Comparison of ENCODE assay signal across 8 cellular contexts in the genomic region with DNA sequence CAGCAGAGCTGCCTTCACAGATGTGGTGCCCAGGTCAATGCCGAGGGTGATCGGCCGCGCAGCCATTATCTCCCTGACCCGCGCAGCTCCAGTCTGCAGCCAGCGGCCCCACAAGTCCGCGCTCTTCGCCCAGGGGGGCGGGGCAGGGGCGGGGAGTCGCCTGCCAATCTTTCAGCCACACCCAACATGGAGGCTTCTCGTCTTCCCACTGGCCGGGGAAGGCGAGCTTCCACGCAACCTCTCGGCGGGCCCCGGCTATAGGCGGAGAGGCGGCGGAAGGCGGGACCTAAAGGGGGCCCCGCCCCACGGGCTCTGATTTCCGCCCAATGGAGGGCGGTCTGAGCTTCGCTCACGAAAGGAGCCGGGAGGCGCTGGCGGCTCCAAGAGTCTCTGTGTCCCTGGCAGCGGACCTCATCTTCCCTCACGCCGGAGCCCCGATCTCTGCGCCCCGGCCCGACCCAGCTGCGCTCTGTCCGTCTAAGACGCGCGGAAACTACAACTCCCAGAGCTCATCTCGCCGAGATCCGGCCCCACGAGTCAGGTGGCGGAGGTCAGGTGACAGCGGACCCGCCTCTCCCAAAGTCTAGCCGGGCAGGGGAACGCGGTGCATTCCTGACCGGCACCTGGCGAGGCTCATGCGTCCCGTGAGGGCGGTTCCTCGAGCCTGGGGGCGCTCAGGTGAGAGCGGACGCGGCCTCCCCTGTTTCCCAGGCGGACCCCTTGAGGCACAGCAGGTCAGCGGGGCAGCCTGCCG. TPM values are rescaled to one million over a fixed set of nuclear protein-coding genes. Genes with fewer than 3 reads are reported as not detected.
DNase-seq lines count a peak whose midpoint lies in the region; ATAC-seq and TF ChIP-seq lines count a peak whose summit lies in the region.

A gene (plus strand): TSS at position 607 of the 754 bp plus-strand sequence. CDS start 3,447 bp downstream, outside the sequence.
A gene with protein sequence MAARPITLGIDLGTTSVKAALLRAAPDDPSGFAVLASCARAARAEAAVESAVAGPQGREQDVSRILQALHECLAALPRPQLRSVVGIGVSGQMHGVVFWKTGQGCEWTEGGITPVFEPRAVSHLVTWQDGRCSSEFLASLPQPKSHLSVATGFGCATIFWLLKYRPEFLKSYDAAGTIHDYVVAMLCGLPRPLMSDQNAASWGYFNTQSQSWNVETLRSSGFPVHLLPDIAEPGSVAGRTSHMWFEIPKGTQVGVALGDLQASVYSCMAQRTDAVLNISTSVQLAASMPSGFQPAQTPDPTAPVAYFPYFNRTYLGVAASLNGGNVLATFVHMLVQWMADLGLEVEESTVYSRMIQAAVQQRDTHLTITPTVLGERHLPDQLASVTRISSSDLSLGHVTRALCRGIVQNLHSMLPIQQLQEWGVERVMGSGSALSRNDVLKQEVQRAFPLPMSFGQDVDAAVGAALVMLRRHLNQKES (minus strand): TSS at position 97 of the 754 bp plus-strand sequence. CDS start 31 bp downstream, at position 66.

- no peaks in the 10 kb centered on the region for H3K9me3 Mint-ChIP-seq in activated B cell treated with CpG ODN at 0.5 μM for 24 hours
- H3K9me3 Mint-ChIP-seq in immature natural killer cell, result no peaks in the 10 kb centered on the region

- intact Hi-C loops in activated B cell treated with CpG ODN at 0.5 μM for 24 hours (cut with micrococcal nuclease) (loop anchor here (1.0 to 10.0 kb wide), 10 partner anchors 10 to 1851 kb away; a partner anchor contains a TSS), spleen (cut with DNase I; ENCODE audit: low total_unique reads) (no loop called here)

- no peaks in the 10 kb centered on the region for H3K27me3 Mint-ChIP-seq in activated B cell treated with CpG ODN at 0.5 μM for 24 hours
- peaks cover 0 to 3% (median 2%) of the 10 kb centered on the region in 3 donors for H3K27me3 Mint-ChIP-seq in immature natural killer cell (ENCODE audit: low read depth in 3 of 3)

- TF ChIP-seq POLR2A in GM18951 (IDR thresholded peaks at IDR 0.05; ENCODE audit: extremely low read depth, insufficient read depth, insufficient read length) (peak; percentile 87), spleen (IDR thresholded peaks at IDR 0.05) (peak in 1 of 3 donors; percentile 13)

- CTCF ChIA-PET in activated B cell treated with CpG ODN at 0.5 μM for 24 hours (lab: Charles Lee), result interaction anchor here (0.7 to 2.2 kb wide), 8 partner anchors 10 to 624 kb away, joined by 3 to 9 read pairs (median 3); no protein-coding TSS in a partner anchor

- H3K27me3 ChIP-seq in spleen (replicated peaks in 1 of 7), result no peaks in the 10 kb centered on the region

- peak within 1 kb of the TSS; percentile 100 for H3K27ac Mint-ChIP-seq in activated B cell treated with CpG ODN at 0.5 μM for 24 hours
- H3K27ac Mint-ChIP-seq in immature natural killer cell, result peak within 1 kb of the TSS; percentile 96 to 100 (median 99)

- 0 to 1% (median 0%) methylated on average over 11 to 68 of the region's 68 CpGs for WGBS in spleen, 5 donors

- DNase-seq in AG08395 (ENCODE audit: low spot score) (peak; percentile 99), NCI-H345 (lab: John Stamatoyannopoulos, UW) (peak; percentile 93), activated B cell treated with CpG ODN at 0.5 μM for 24 hours (peak; percentile 93), caudate nucleus (lab: John Stamatoyannopoulos, UW) (peak; percentile 83 to 99 (median 96)), immature natural killer cell (peak; percentile 94 to 95 (median 94)), spleen (peak; percentile 98)

- in situ Hi-C loops in GM18951 (cut with MboI; ENCODE audit: low sequenced_read_pairs, unreplicated experiment), result no loop called here

- POLR2A ChIA-PET in activated B cell treated with CpG ODN at 0.5 μM for 24 hours (lab: Charles Lee), result interaction anchor here (0.5 to 2.9 kb wide), 24 partner anchors 8 to 1474 kb away, joined by 3 to 22 read pairs (median 4); a partner anchor contains a TSS

- peak within 1 kb of the TSS; percentile 98 for H3K4me3 Mint-ChIP-seq in activated B cell treated with CpG ODN at 0.5 μM for 24 hours
- H3K4me3 Mint-ChIP-seq in immature natural killer cell, result peak within 1 kb of the TSS; percentile 96 to 100 (median 99)

- H3K9me3 ChIP-seq in spleen, result no peaks in the 10 kb centered on the region

- H3K4me1 ChIP-seq in spleen, result peaks cover 6 to 57% (median 34%) of the 10 kb centered on the region in 6 donors

- H3K36me3 Mint-ChIP-seq in activated B cell treated with CpG ODN at 0.5 μM for 24 hours (ENCODE audit: low read depth) (peaks cover 17% of the 10 kb centered on the region), immature natural killer cell (no peaks in the 10 kb centered on the region)

- peaks cover 0 to 33% (median 2%) of the 10 kb centered on the region in 6 donors for H3K36me3 ChIP-seq in spleen

- H3K4me1 Mint-ChIP-seq in activated B cell treated with CpG ODN at 0.5 μM for 24 hours (peaks cover 26% of the 10 kb centered on the region), immature natural killer cell (peaks cover 20 to 22% of the 10 kb centered on the region in 2 donors)

- no peak for TF ChIP-seq CTCF in activated B cell treated with CpG ODN at 0.5 μM for 24 hours (IDR thresholded peaks at IDR 0.05)
- TF ChIP-seq CTCF in spleen (IDR thresholded peaks at IDR 0.05 in 8 of 11, conservative IDR thresholded peaks at IDR 0.05 in 3 of 11), result peak in 2 of 11 experiments; percentile 9 to 23

- ATAC-seq in HG03196 (IDR thresholded peaks at IDR 0.05; ENCODE audit: unreplicated experiment) (peak; percentile 88), activated B cell treated with CpG ODN at 0.5 μM for 24 hours (ENCODE audit: low read depth) (peak; percentile 98)

- H3K27ac ChIP-seq in caudate nucleus (ENCODE audit: low read depth, low read length), result peak within 1 kb of the TSS; percentile 99
- H3K27ac ChIP-seq in spleen, result peak within 1 kb of the TSS; percentile 93 to 99 (median 98)

- H3K4me3 ChIP-seq in spleen, result peak within 1 kb of the TSS; percentile 74 to 99 (median 97)

RNA-seq across cellular contexts. Expression of the first gene that starts in this region (rescaled TPM):
- total RNA-seq in activated B cell treated with CpG ODN at 0.5 μM for 24 hours (12.8 and 13.5 TPM in 2 replicates), spleen (10 to 100 TPM; 11.8 to 42.5 (median 16.5) TPM)
- polyA plus RNA-seq in immature natural killer cell (10 to 100 TPM in 1 of 3 donors, 1 to 10 TPM in 2; 6.0 to 12.7 (median 7.2) TPM), spleen (1 to 10 TPM; 5.7 to 8.9 (median 5.7) TPM)

RNA-seq across cellular contexts. Expression of the second gene that starts in this region (rescaled TPM):
- total RNA-seq in activated B cell treated with CpG ODN at 0.5 μM for 24 hours, result 8.1 and 9.5 TPM in 2 replicates
- polyA plus RNA-seq in immature natural killer cell, result 1 to 10 TPM; 2.6 to 8.1 (median 6.4) TPM
- 10 to 100 TPM in 6 of 7 donors, 1 to 10 TPM in 1; 8.6 to 13.6 (median 10.4) TPM for total RNA-seq in spleen
- 1 to 10 TPM; 2.3 to 4.3 (median 2.6) TPM for polyA plus RNA-seq in spleen

Comparison
In these comparisons a context has a peak if more than half of its experiments do, and no peak if none do; other contexts are left out.
1. Peak in every context shown above with its lines: DNase-seq, ATAC-seq, H3K4me3 ChIP-seq and H3K27ac ChIP-seq.